ENCODE assay signal across 22 cellular contexts in the genomic region with DNA sequence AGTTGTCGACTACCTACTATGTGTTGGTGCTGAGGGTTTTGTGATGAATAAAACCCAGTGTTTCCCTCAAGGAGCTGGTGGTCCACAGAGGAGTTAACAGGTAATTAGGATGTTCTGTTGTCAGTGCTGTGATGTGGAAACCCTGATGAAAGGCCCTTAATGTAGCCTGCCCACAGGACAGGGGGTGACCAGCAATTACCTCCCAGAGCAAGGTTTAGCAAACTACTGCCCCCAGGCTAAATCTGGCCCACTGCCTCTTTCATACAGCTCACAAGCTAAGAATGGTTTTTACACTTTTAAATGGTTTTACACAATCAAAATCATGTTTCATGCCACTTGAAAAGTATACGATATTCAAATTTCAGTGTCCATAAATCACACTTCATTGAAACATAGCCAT.
"Had no signal": no experiment of that assay in that cellular context is flagged by ENCODE, and none has a peak within 500 bp of the region (broad histone marks: within the 10 kb centered on the region; RNA-seq: fewer than 3 reads in every experiment).

No MANE protein-coding gene starts in this region.

- H3K4me1 ChIP-seq: right atrium auricular region, transverse colon had no signal

- DNase-seq: effector memory CD8-positive, alpha-beta T cell; esophagus squamous epithelium; foreskin fibroblast; immature natural killer cell; left colon; left ventricle myocardium superior; mesenchymal stem cell; naive B cell; nephron progenitor cell; posterior cingulate gyrus; sigmoid colon; stimulated activated CD4-positive, alpha-beta T cell treated with anti-CD3 and anti-CD28 coated beads, Interleukin-2, amount 100 ng/mL, for 24 hours; stimulated activated naive CD4-positive, alpha-beta T cell; stomach; substantia nigra; transverse colon had no signal

- H3K9me3 ChIP-seq: gastroesophageal sphincter, sigmoid colon, thoracic aorta, transverse colon had no signal

- H3K36me3 Mint-ChIP-seq: immature natural killer cell had no signal

- H3K27me3 ChIP-seq: gastroesophageal sphincter, right atrium auricular region, sigmoid colon, transverse colon had no signal

- H3K4me3 ChIP-seq: esophagus squamous epithelium, gastroesophageal sphincter, lung, right atrium auricular region, sigmoid colon, skin epidermis, stomach, thoracic aorta, transverse colon had no signal

- H3K4me3 Mint-ChIP-seq: dendritic cell treated with granulocyte-macrophage colony-stimulating factor and Interleukin-4, amounts not matched to agents 40 ng/mL and 50 ng/mL, for 4 days; effector memory CD8-positive, alpha-beta T cell; immature natural killer cell; naive B cell; nephron progenitor cell had no signal

- H3K36me3 ChIP-seq: esophagus squamous epithelium, gastroesophageal sphincter, right atrium auricular region, sigmoid colon, stomach, thoracic aorta, transverse colon had no signal

- H3K27ac ChIP-seq: esophagus squamous epithelium, right atrium auricular region, sigmoid colon, skin epidermis, stomach, thoracic aorta, transverse colon had no signal

- H3K9me3 Mint-ChIP-seq: immature natural killer cell had no signal

- H3K4me1 Mint-ChIP-seq: immature natural killer cell, naive B cell had no signal

- H3K27ac Mint-ChIP-seq: dendritic cell treated with granulocyte-macrophage colony-stimulating factor and Interleukin-4, amounts not matched to agents 40 ng/mL and 50 ng/mL, for 4 days; effector memory CD8-positive, alpha-beta T cell; immature natural killer cell; naive B cell; nephron progenitor cell had no signal

- ATAC-seq: effector memory CD8-positive, alpha-beta T cell; gastroesophageal sphincter; left colon; left ventricle myocardium superior had no signal
